ENCODE assay signal across 14 cellular contexts in genomic region chr11:78339483-78339882, GRCh38.
DNase-seq lines count a peak whose midpoint lies in the region; ATAC-seq lines count a peak whose summit lies in the region.
"Had no signal": no experiment of that assay in that cellular context is flagged by ENCODE, and none has a peak within 500 bp of the region (broad histone marks: within the 10 kb centered on the region; RNA-seq: fewer than 3 reads in every experiment).

No MANE protein-coding gene starts in this region.

- H3K4me1 Mint-ChIP-seq in T-helper 2 cell treated with Interferon-gamma antibody and Interleukin-4, amounts not matched to agents 5 μg/mL and 100 μg/mL, for 36 hours (ENCODE audit: low read depth) = peaks cover 90% of the 10 kb centered on the region

- H3K9me3 Mint-ChIP-seq in T-helper 2 cell treated with Interferon-gamma antibody and Interleukin-4, amounts not matched to agents 5 μg/mL and 100 μg/mL, for 36 hours = peaks cover 21% of the 10 kb centered on the region
- H3K9me3 Mint-ChIP-seq: CD8-positive, alpha-beta T cell had no signal

- ATAC-seq in HG02840 (IDR thresholded peaks at IDR 0.05; ENCODE audit: low FRiP score, unreplicated experiment) = no peak
- ATAC-seq: CD8-positive, alpha-beta T cell had no signal

- H3K27me3 Mint-ChIP-seq in T-helper 2 cell treated with Interferon-gamma antibody and Interleukin-4, amounts not matched to agents 5 μg/mL and 100 μg/mL, for 36 hours (ENCODE audit: low read depth) = no peaks in the 10 kb centered on the region

- DNase-seq in DMS53 treated with DMSO at 0.1 percent for 48 hours (lab: John Stamatoyannopoulos, UW; ENCODE audit: unreplicated experiment) (peak; percentile 80), NCI-H1417 treated with DMSO at 0.1 percent for 48 hours (lab: John Stamatoyannopoulos, UW) (peak; percentile 90), myocyte (ENCODE audit: low read depth) (peak; percentile 82), iPS-NIHi11 (ENCODE audit: low spot score) (no peak), C1 segment of cervical spinal cord (lab: John Stamatoyannopoulos, UW) (no peak), AG08396 (ENCODE audit: low spot score) (no peak)
- peak; percentile 34 for DNase-seq in T-helper 2 cell treated with Interferon-gamma antibody and Interleukin-4, amounts not matched to agents 5 μg/mL and 100 μg/mL, for 36 hours (ENCODE audit: low spot score)
- DNase-seq: CD8-positive, alpha-beta T cell; central memory CD4-positive, alpha-beta T cell; esophagus squamous epithelium; H7; NCI-H1694; thyroid gland had no signal

- H3K27ac Mint-ChIP-seq in T-helper 2 cell treated with Interferon-gamma antibody and Interleukin-4, amounts not matched to agents 5 μg/mL and 100 μg/mL, for 36 hours = peak overlapping the region; percentile 95
- H3K27ac Mint-ChIP-seq: CD8-positive, alpha-beta T cell had no signal

- H3K36me3 Mint-ChIP-seq in T-helper 2 cell treated with Interferon-gamma antibody and Interleukin-4, amounts not matched to agents 5 μg/mL and 100 μg/mL, for 36 hours (ENCODE audit: low read depth) = peaks cover 54% of the 10 kb centered on the region
- H3K36me3 Mint-ChIP-seq: CD8-positive, alpha-beta T cell had no signal

- H3K4me3 Mint-ChIP-seq in T-helper 2 cell treated with Interferon-gamma antibody and Interleukin-4, amounts not matched to agents 5 μg/mL and 100 μg/mL, for 36 hours = peak overlapping the region; percentile 74
- H3K4me3 Mint-ChIP-seq: CD8-positive, alpha-beta T cell had no signal

Comparison
In these comparisons a context has a peak if more than half of its experiments do, and no peak if none do; other contexts are left out.
1. DNase-seq: peak in DMS53 treated with DMSO at 0.1 percent for 48 hours (single experiment), NCI-H1417 treated with DMSO at 0.1 percent for 48 hours (single experiment), T-helper 2 cell treated with Interferon-gamma antibody and Interleukin-4, amounts not matched to agents 5 μg/mL and 100 μg/mL, for 36 hours (single experiment) and myocyte (single experiment); none in iPS-NIHi11 (single experiment), C1 segment of cervical spinal cord (0 of 14) and AG08396 (single experiment).